Comparison of ENCODE assay signal across 1 cellular context in the genomic region with DNA sequence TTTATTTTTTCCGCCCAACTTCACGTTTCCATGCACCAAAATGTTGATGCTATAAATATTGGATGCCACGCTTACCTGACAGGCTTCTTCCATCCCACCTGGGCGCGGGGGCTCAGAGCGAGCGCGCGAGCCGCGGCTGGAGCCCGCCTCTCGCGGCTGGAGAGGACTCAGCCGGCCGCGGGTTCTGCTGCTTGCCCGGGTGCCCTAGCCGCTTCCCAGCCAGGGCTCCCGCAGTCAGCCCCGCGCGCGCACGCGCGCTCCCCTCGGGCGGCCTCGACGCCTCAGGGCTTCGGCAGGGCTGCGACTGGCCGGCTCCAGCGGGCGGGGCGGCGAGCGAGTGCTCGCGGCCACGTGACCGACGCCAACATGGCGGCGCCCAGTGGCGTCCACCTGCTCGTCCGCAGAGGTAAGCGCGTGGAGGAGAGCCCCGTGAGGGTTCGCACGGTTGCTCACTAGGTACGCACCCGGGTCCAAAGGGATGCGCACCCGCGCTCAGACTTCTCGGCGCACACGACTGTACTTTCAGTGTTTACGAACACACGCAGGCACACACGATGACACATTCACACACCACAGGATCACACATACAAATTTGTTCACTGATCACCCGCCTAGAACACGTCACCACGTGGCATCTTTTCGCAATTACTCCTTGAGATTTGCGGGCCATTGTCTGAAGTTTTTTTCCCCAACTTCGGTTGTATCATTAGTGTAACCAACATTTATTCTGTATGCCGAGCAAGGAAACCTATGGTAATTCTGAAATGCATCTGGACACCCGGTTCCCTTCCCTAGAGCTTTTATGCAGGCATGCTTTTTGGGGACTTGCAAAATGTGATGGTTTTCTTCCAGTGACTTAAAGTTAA.
TF ChIP-seq lines count a peak whose summit lies in the region.

A gene (plus strand): TSS at position 350 of the 866 bp plus-strand sequence. CDS start 17 bp downstream, at position 367.

TF ChIP-seq in K562, 482 proteins besides CTCF, POLR2A, EP300 and RAD21 (continued from another document and continues in another):
- TF ChIP-seq CBFA2T3 (IDR thresholded peaks at IDR 0.05) (peak; percentile 33; the same call in 1 of the 2 replicates), ZFP36 (IDR thresholded peaks at IDR 0.05; ENCODE audit: low read depth, low read length, partially characterized antibody) (no peak), ZNF384 (IDR thresholded peaks at IDR 0.05; ENCODE audit: low read depth, low read length) (0 out of 2 replicates have a peak, but pooled peaks have one; percentile 4), TAF9B (IDR thresholded peaks at IDR 0.05; ENCODE audit: partially characterized antibody) (peak; percentile 81), ZNF41 (CRISPR knock-in tag; conservative IDR thresholded peaks at IDR 0.05) (no peak), POLR2AphosphoS5 (IDR thresholded peaks at IDR 0.05; ENCODE audit: control insufficient read depth, insufficient read depth, low read depth, low read length) (peak; percentile 49; the same call in 1 of the 2 replicates), POLR2G (IDR thresholded peaks at IDR 0.05; ENCODE audit: low read depth, low read length) (peak; percentile 98), FOXM1 (IDR thresholded peaks at IDR 0.05; ENCODE audit: low read depth) (peak; percentile 37; the same call in 1 of the 2 replicates), FOXM1 (CRISPR knock-in tag; IDR thresholded peaks at IDR 0.05; ENCODE audit: low read depth) (peak; percentile 99), BHLHE40 (IDR thresholded peaks at IDR 0.05; ENCODE audit: low read length) (peak; percentile 74), SP1 (CRISPR knock-in tag; IDR thresholded peaks at IDR 0.05) (peak; percentile 92), CBFA2T2 (conservative IDR thresholded peaks at IDR 0.05) (peak; percentile 72), MEIS2 (IDR thresholded peaks at IDR 0.05; ENCODE audit: partially characterized antibody) (peak; percentile 78), FOSL1 (tag; conservative IDR thresholded peaks at IDR 0.05) (peak; percentile 79), SIN3B (IDR thresholded peaks at IDR 0.05; ENCODE audit: low read depth) (peak; percentile 97), RBM39 (optimal IDR thresholded peaks at IDR 0.05; ENCODE audit: low read depth, low read length) (peak; percentile 97), ZNF24 (IDR thresholded peaks at IDR 0.05) (peak; percentile 51; the same call in 1 of the 2 replicates), ZZZ3 (IDR thresholded peaks at IDR 0.05) (no peak), HCFC1 (IDR thresholded peaks at IDR 0.05; ENCODE audit: low read depth, low read length) (peak; percentile 86), HMGN3 (IDR thresholded peaks at IDR 0.05; ENCODE audit: borderline replicate concordance, extremely low read depth, insufficient read length, low read depth, low read length) (peak; percentile 94), ZNF124 (CRISPR knock-in tag; IDR thresholded peaks at IDR 0.05) (no peak), NELFE (IDR thresholded peaks at IDR 0.05; ENCODE audit: insufficient read depth, insufficient read length) (no peak), PTTG1 (tag; IDR thresholded peaks at IDR 0.05; ENCODE audit: low read depth) (no peak), ZNF717 (CRISPR knock-in tag; IDR thresholded peaks at IDR 0.05) (no peak), SREBF2 (CRISPR knock-in tag; IDR thresholded peaks at IDR 0.05) (no peak), ELF1 (tag; IDR thresholded peaks at IDR 0.05) (no peak), ZNF444 (CRISPR knock-in tag; IDR thresholded peaks at IDR 0.05) (no peak), GTF2A2 (tag; IDR thresholded peaks at IDR 0.05) (no peak)
- TF ChIP-seq, protein P1, sequence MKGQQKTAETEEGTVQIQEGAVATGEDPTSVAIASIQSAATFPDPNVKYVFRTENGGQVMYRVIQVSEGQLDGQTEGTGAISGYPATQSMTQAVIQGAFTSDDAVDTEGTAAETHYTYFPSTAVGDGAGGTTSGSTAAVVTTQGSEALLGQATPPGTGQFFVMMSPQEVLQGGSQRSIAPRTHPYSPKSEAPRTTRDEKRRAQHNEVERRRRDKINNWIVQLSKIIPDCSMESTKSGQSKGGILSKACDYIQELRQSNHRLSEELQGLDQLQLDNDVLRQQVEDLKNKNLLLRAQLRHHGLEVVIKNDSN (CRISPR knock-in tag; IDR thresholded peaks at IDR 0.05) = peak; percentile 97
- TF ChIP-seq, protein P2, sequence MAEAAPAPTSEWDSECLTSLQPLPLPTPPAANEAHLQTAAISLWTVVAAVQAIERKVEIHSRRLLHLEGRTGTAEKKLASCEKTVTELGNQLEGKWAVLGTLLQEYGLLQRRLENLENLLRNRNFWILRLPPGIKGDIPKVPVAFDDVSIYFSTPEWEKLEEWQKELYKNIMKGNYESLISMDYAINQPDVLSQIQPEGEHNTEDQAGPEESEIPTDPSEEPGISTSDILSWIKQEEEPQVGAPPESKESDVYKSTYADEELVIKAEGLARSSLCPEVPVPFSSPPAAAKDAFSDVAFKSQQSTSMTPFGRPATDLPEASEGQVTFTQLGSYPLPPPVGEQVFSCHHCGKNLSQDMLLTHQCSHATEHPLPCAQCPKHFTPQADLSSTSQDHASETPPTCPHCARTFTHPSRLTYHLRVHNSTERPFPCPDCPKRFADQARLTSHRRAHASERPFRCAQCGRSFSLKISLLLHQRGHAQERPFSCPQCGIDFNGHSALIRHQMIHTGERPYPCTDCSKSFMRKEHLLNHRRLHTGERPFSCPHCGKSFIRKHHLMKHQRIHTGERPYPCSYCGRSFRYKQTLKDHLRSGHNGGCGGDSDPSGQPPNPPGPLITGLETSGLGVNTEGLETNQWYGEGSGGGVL (CRISPR knock-in tag; IDR thresholded peaks at IDR 0.05) = no peak
- TF ChIP-seq, protein P3, sequence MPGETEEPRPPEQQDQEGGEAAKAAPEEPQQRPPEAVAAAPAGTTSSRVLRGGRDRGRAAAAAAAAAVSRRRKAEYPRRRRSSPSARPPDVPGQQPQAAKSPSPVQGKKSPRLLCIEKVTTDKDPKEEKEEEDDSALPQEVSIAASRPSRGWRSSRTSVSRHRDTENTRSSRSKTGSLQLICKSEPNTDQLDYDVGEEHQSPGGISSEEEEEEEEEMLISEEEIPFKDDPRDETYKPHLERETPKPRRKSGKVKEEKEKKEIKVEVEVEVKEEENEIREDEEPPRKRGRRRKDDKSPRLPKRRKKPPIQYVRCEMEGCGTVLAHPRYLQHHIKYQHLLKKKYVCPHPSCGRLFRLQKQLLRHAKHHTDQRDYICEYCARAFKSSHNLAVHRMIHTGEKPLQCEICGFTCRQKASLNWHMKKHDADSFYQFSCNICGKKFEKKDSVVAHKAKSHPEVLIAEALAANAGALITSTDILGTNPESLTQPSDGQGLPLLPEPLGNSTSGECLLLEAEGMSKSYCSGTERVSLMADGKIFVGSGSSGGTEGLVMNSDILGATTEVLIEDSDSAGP (CRISPR knock-in tag; IDR thresholded peaks at IDR 0.05) = peak; percentile 80
- TF ChIP-seq, protein P4, sequence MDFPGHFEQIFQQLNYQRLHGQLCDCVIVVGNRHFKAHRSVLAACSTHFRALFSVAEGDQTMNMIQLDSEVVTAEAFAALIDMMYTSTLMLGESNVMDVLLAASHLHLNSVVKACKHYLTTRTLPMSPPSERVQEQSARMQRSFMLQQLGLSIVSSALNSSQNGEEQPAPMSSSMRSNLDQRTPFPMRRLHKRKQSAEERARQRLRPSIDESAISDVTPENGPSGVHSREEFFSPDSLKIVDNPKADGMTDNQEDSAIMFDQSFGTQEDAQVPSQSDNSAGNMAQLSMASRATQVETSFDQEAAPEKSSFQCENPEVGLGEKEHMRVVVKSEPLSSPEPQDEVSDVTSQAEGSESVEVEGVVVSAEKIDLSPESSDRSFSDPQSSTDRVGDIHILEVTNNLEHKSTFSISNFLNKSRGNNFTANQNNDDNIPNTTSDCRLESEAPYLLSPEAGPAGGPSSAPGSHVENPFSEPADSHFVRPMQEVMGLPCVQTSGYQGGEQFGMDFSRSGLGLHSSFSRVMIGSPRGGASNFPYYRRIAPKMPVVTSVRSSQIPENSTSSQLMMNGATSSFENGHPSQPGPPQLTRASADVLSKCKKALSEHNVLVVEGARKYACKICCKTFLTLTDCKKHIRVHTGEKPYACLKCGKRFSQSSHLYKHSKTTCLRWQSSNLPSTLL (IDR thresholded peaks at IDR 0.05) = no peak
- TF ChIP-seq, protein P5, sequence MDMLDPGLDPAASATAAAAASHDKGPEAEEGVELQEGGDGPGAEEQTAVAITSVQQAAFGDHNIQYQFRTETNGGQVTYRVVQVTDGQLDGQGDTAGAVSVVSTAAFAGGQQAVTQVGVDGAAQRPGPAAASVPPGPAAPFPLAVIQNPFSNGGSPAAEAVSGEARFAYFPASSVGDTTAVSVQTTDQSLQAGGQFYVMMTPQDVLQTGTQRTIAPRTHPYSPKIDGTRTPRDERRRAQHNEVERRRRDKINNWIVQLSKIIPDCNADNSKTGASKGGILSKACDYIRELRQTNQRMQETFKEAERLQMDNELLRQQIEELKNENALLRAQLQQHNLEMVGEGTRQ (CRISPR knock-in tag; IDR thresholded peaks at IDR 0.05) = peak; percentile 97
- TF ChIP-seq, protein P6, sequence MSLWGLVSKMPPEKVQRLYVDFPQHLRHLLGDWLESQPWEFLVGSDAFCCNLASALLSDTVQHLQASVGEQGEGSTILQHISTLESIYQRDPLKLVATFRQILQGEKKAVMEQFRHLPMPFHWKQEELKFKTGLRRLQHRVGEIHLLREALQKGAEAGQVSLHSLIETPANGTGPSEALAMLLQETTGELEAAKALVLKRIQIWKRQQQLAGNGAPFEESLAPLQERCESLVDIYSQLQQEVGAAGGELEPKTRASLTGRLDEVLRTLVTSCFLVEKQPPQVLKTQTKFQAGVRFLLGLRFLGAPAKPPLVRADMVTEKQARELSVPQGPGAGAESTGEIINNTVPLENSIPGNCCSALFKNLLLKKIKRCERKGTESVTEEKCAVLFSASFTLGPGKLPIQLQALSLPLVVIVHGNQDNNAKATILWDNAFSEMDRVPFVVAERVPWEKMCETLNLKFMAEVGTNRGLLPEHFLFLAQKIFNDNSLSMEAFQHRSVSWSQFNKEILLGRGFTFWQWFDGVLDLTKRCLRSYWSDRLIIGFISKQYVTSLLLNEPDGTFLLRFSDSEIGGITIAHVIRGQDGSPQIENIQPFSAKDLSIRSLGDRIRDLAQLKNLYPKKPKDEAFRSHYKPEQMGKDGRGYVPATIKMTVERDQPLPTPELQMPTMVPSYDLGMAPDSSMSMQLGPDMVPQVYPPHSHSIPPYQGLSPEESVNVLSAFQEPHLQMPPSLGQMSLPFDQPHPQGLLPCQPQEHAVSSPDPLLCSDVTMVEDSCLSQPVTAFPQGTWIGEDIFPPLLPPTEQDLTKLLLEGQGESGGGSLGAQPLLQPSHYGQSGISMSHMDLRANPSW (CRISPR knock-in tag; IDR thresholded peaks at IDR 0.05) = peak; percentile 91; the same call in 1 of the 2 replicates
- TF ChIP-seq, protein P7, sequence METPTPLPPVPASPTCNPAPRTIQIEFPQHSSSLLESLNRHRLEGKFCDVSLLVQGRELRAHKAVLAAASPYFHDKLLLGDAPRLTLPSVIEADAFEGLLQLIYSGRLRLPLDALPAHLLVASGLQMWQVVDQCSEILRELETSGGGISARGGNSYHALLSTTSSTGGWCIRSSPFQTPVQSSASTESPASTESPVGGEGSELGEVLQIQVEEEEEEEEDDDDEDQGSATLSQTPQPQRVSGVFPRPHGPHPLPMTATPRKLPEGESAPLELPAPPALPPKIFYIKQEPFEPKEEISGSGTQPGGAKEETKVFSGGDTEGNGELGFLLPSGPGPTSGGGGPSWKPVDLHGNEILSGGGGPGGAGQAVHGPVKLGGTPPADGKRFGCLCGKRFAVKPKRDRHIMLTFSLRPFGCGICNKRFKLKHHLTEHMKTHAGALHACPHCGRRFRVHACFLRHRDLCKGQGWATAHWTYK (CRISPR knock-in tag; IDR thresholded peaks at IDR 0.05) = peak; percentile 40; the same call in 1 of the 2 replicates
- TF ChIP-seq, protein P8, sequence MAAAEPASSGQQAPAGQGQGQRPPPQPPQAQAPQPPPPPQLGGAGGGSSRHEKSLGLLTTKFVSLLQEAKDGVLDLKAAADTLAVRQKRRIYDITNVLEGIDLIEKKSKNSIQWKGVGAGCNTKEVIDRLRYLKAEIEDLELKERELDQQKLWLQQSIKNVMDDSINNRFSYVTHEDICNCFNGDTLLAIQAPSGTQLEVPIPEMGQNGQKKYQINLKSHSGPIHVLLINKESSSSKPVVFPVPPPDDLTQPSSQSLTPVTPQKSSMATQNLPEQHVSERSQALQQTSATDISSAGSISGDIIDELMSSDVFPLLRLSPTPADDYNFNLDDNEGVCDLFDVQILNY (CRISPR knock-in tag; IDR thresholded peaks at IDR 0.05) = peak; percentile 92
- TF ChIP-seq, protein P9, sequence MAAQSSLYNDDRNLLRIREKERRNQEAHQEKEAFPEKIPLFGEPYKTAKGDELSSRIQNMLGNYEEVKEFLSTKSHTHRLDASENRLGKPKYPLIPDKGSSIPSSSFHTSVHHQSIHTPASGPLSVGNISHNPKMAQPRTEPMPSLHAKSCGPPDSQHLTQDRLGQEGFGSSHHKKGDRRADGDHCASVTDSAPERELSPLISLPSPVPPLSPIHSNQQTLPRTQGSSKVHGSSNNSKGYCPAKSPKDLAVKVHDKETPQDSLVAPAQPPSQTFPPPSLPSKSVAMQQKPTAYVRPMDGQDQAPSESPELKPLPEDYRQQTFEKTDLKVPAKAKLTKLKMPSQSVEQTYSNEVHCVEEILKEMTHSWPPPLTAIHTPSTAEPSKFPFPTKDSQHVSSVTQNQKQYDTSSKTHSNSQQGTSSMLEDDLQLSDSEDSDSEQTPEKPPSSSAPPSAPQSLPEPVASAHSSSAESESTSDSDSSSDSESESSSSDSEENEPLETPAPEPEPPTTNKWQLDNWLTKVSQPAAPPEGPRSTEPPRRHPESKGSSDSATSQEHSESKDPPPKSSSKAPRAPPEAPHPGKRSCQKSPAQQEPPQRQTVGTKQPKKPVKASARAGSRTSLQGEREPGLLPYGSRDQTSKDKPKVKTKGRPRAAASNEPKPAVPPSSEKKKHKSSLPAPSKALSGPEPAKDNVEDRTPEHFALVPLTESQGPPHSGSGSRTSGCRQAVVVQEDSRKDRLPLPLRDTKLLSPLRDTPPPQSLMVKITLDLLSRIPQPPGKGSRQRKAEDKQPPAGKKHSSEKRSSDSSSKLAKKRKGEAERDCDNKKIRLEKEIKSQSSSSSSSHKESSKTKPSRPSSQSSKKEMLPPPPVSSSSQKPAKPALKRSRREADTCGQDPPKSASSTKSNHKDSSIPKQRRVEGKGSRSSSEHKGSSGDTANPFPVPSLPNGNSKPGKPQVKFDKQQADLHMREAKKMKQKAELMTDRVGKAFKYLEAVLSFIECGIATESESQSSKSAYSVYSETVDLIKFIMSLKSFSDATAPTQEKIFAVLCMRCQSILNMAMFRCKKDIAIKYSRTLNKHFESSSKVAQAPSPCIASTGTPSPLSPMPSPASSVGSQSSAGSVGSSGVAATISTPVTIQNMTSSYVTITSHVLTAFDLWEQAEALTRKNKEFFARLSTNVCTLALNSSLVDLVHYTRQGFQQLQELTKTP (IDR thresholded peaks at IDR 0.05; ENCODE audit: low read depth in 1 of 2, partially characterized antibody in 2 of 2) = peak in 1 of 2 experiments; percentile 64
